ENCODE assay signal across 9 cellular contexts in genomic region chr17:48037924-48038323, GRCh38. TPM values are rescaled to one million over a fixed set of nuclear protein-coding genes. Genes with fewer than 3 reads are reported as not detected.
A peak's percentile ranks its signal among the peaks of the same experiment; 100 is the strongest.
DNase-seq lines count a peak whose midpoint lies in the region; ATAC-seq and TF ChIP-seq lines count a peak whose summit lies in the region.
"Had no signal": no experiment of that assay in that cellular context is flagged by ENCODE, and none has a peak within 500 bp of the region (broad histone marks: within the 10 kb centered on the region; RNA-seq: fewer than 3 reads in every experiment).

No MANE protein-coding gene starts in this region.

- H3K9me3 ChIP-seq in CD4-positive, CD25-positive, alpha-beta regulatory T cell (ENCODE audit: control insufficient read depth in 2 of 2, low read length in 2 of 2) = no peaks in the 10 kb centered on the region
- H3K9me3 ChIP-seq in OCI-LY3 (ENCODE audit: insufficient read depth, low read length) (no peaks in the 10 kb centered on the region), endodermal cell (ENCODE audit: control insufficient read depth, low read length) (no peaks in the 10 kb centered on the region), neuronal stem cell (replicated peaks in 1 of 2; ENCODE audit: control insufficient read depth in 2 of 2, insufficient read depth in 1 of 2, low read depth in 1 of 2, low read length in 2 of 2) (no peaks in the 10 kb centered on the region)
- no peaks in the 10 kb centered on the region for H3K9me3 ChIP-seq in effector memory CD4-positive, alpha-beta T cell (ENCODE audit: control insufficient read depth, low read length)
- H3K9me3 ChIP-seq: pancreas had no signal

- H3K9ac ChIP-seq in OCI-LY3 (ENCODE audit: low read length) (peak overlapping the region; percentile 66), endodermal cell (ENCODE audit: extremely low read depth, low read length, poor library complexity, severe bottlenecking) (no peak overlapping the region), neuronal stem cell (ENCODE audit: low read depth, low read length, poor library complexity) (peak overlapping the region; percentile 65)

- no peak overlapping the region for H4K8ac ChIP-seq in neuronal stem cell (ENCODE audit: low read depth, low read length)

- H4K91ac ChIP-seq in neuronal stem cell (ENCODE audit: low read depth, low read length, poor library complexity) = no peak overlapping the region

- H3K4me3 ChIP-seq in CD4-positive, CD25-positive, alpha-beta regulatory T cell (ENCODE audit: low read depth, low read length) = peak overlapping the region; percentile 26
- H3K4me3 ChIP-seq in OCI-LY3 (ENCODE audit: low read length) (peak overlapping the region; percentile 86), endodermal cell (ENCODE audit: low read length) (no peak overlapping the region), neuronal stem cell (ENCODE audit: low read length in 2 of 2) (peak overlapping the region in 1 of 2 donors; percentile 35)
- no peak overlapping the region for H3K4me3 ChIP-seq in effector memory CD4-positive, alpha-beta T cell (ENCODE audit: insufficient read depth, low read depth, low read length, poor library complexity, severe bottlenecking)

- 42 to 50% methylated on average over 5 to 8 of the region's 8 CpGs for WGBS in endodermal cell (ENCODE audit: insufficient coverage in 1 of 2, insufficient read length in 1 of 2), 2 experiments
- no CpG with 5 or more reads among the region's 8 CpGs for WGBS in neuronal stem cell (ENCODE audit: extremely low coverage in 2 of 2, insufficient read length in 2 of 2, insufficient replicate concordance in 1 of 2), 2 donors

- no peak overlapping the region for H2AK5ac ChIP-seq in neuronal stem cell (ENCODE audit: low read depth, low read length)

- H3K27ac ChIP-seq in CD4-positive, CD25-positive, alpha-beta regulatory T cell (ENCODE audit: insufficient read depth, low read length, poor library complexity, severe bottlenecking) = no peak overlapping the region
- no peak overlapping the region for H3K27ac ChIP-seq in OCI-LY3 (ENCODE audit: low read length)
- no peak overlapping the region for H3K27ac ChIP-seq in endodermal cell (ENCODE audit: low read depth, low read length)
- H3K27ac ChIP-seq in neuronal stem cell (replicated peaks; ENCODE audit: low read length) = no peak overlapping the region
- H3K27ac ChIP-seq in effector memory CD4-positive, alpha-beta T cell (ENCODE audit: insufficient read depth, low read length, poor library complexity, severe bottlenecking) = no peak overlapping the region
- H3K27ac ChIP-seq: pancreas had no signal

- no peak overlapping the region for H2BK12ac ChIP-seq in neuronal stem cell (ENCODE audit: low read length)

- H3K23ac ChIP-seq in neuronal stem cell (ENCODE audit: low read depth, low read length, poor library complexity) = no peak overlapping the region

- H3K79me2 ChIP-seq in OCI-LY3 (ENCODE audit: low read length) = no peaks in the 10 kb centered on the region

- TF ChIP-seq CTCF in OCI-LY3 (IDR thresholded peaks at IDR 0.05; ENCODE audit: low read depth, low read length) (no peak), endodermal cell (conservative IDR thresholded peaks at IDR 0.05) (no peak)

- no peak overlapping the region for H3K14ac ChIP-seq in neuronal stem cell (ENCODE audit: low read length)

- H3K4me1 ChIP-seq in CD4-positive, CD25-positive, alpha-beta regulatory T cell (ENCODE audit: control insufficient read depth, insufficient read depth, low read length, poor library complexity, severe bottlenecking) = peaks cover 14% of the 10 kb centered on the region
- H3K4me1 ChIP-seq in OCI-LY3 (ENCODE audit: low read length) = peaks cover 22% of the 10 kb centered on the region
- H3K4me1 ChIP-seq in endodermal cell (ENCODE audit: control insufficient read depth, insufficient read depth, low read length) = no peaks in the 10 kb centered on the region
- H3K4me1 ChIP-seq in neuronal stem cell (ENCODE audit: control insufficient read depth in 2 of 2, insufficient read depth in 1 of 2, low read depth in 1 of 2, low read length in 2 of 2) = peaks cover 3 to 4% of the 10 kb centered on the region in 2 donors
- H3K4me1 ChIP-seq in effector memory CD4-positive, alpha-beta T cell (ENCODE audit: control insufficient read depth, insufficient read depth, low read length, poor library complexity, severe bottlenecking) = peaks cover 8% of the 10 kb centered on the region

- no peak overlapping the region for H2BK120ac ChIP-seq in neuronal stem cell (ENCODE audit: low read depth, low read length)

- H2BK5ac ChIP-seq in neuronal stem cell (ENCODE audit: low read length) = no peak overlapping the region

- peaks cover 66% of the 10 kb centered on the region for H3K27me3 Mint-ChIP-seq in CD4-positive, CD25-positive, alpha-beta regulatory T cell
- peaks cover 65% of the 10 kb centered on the region for H3K27me3 Mint-ChIP-seq in endodermal cell (ENCODE audit: insufficient read depth)

- H3K36me3 Mint-ChIP-seq in CD4-positive, CD25-positive, alpha-beta regulatory T cell = no peaks in the 10 kb centered on the region
- H3K36me3 Mint-ChIP-seq in endodermal cell (ENCODE audit: low read depth) = no peaks in the 10 kb centered on the region

- no peaks in the 10 kb centered on the region for H3K36me3 ChIP-seq in CD4-positive, CD25-positive, alpha-beta regulatory T cell (ENCODE audit: control insufficient read depth, insufficient read depth, low read length)
- H3K36me3 ChIP-seq in OCI-LY3 (replicated peaks; ENCODE audit: low read depth, low read length) (no peaks in the 10 kb centered on the region), endodermal cell (ENCODE audit: control insufficient read depth, insufficient read depth, low read length) (no peaks in the 10 kb centered on the region), neuronal stem cell (replicated peaks in 1 of 2; ENCODE audit: control insufficient read depth in 2 of 2, insufficient read depth in 2 of 2, low read length in 2 of 2) (no peaks in the 10 kb centered on the region)
- no peaks in the 10 kb centered on the region for H3K36me3 ChIP-seq in effector memory CD4-positive, alpha-beta T cell (ENCODE audit: control insufficient read depth, insufficient read depth, low read length)
- H3K36me3 ChIP-seq: pancreas had no signal

- peak overlapping the region; percentile 100 for H3K4me2 ChIP-seq in OCI-LY3 (ENCODE audit: low read length)
- peak overlapping the region; percentile 92 for H3K4me2 ChIP-seq in neuronal stem cell (ENCODE audit: insufficient read depth, low read length, poor library complexity, severe bottlenecking)

- H3K27me3 ChIP-seq in CD4-positive, CD25-positive, alpha-beta regulatory T cell (ENCODE audit: control insufficient read depth, insufficient read depth, low read length) = peaks cover 19% of the 10 kb centered on the region
- no peaks in the 10 kb centered on the region for H3K27me3 ChIP-seq in OCI-LY3 (ENCODE audit: low read depth, low read length)
- peaks cover 44% of the 10 kb centered on the region for H3K27me3 ChIP-seq in endodermal cell (ENCODE audit: control insufficient read depth, insufficient read depth, low read length, poor library complexity, severe bottlenecking)
- peaks cover 0 to 21% (median 17%) of the 10 kb centered on the region in 3 experiments for H3K27me3 ChIP-seq in neuronal stem cell (ENCODE audit: control insufficient read depth in 3 of 3, insufficient read depth in 3 of 3, low read depth in 1 of 3, low read length in 3 of 3)
- H3K27me3 ChIP-seq in effector memory CD4-positive, alpha-beta T cell (replicated peaks; ENCODE audit: control insufficient read depth, insufficient read depth, low read length, poor library complexity, severe bottlenecking) = peaks cover 6% of the 10 kb centered on the region
- H3K27me3 ChIP-seq: pancreas had no signal

- no peak overlapping the region for H3K18ac ChIP-seq in neuronal stem cell (ENCODE audit: low read length)

- no peaks in the 10 kb centered on the region for H4K20me1 ChIP-seq in OCI-LY3 (ENCODE audit: insufficient read depth, low read length)

- no peak overlapping the region for H3K4ac ChIP-seq in neuronal stem cell (ENCODE audit: low read length)

- peaks cover 0 to 12% (median 7%) of the 10 kb centered on the region in 4 donors for H3K4me1 Mint-ChIP-seq in CD4-positive, CD25-positive, alpha-beta regulatory T cell
- H3K4me1 Mint-ChIP-seq in endodermal cell = peaks cover 3% of the 10 kb centered on the region

- H3K79me1 ChIP-seq in neuronal stem cell (ENCODE audit: low read depth, low read length) = no peaks in the 10 kb centered on the region

- no peak overlapping the region for H3K27ac Mint-ChIP-seq in CD4-positive, CD25-positive, alpha-beta regulatory T cell
- H3K27ac Mint-ChIP-seq in endodermal cell = no peak overlapping the region

- H3K9me3 Mint-ChIP-seq in CD4-positive, CD25-positive, alpha-beta regulatory T cell = peaks cover 0 to 1% (median 0%) of the 10 kb centered on the region in 7 donors
- no peaks in the 10 kb centered on the region for H3K9me3 Mint-ChIP-seq in endodermal cell

- ATAC-seq in CD4-positive, CD25-positive, alpha-beta regulatory T cell (ENCODE audit: low read depth in 2 of 2) = no peak

- DNase-seq in CD4-positive, CD25-positive, alpha-beta regulatory T cell = no peak
- peak; percentile 75 for DNase-seq in endodermal cell
- DNase-seq in neuronal stem cell (ENCODE audit: low spot score) = no peak
- no peak for DNase-seq in SIG-M5 treated with dmso at 0.1 percent for 504 hours (lab: John Stamatoyannopoulos, UW; ENCODE audit: unreplicated experiment)
- no peak for DNase-seq in effector memory CD4-positive, alpha-beta T cell
- no peak for DNase-seq in HuH-7 (ENCODE audit: low spot score)
- DNase-seq in pons (ENCODE audit: low spot score) = no peak

- H3K4me3 Mint-ChIP-seq in CD4-positive, CD25-positive, alpha-beta regulatory T cell = peak overlapping the region; percentile 78 to 94 (median 88)
- H3K4me3 Mint-ChIP-seq in endodermal cell = peak overlapping the region; percentile 61

- no peak overlapping the region for H2BK15ac ChIP-seq in neuronal stem cell (ENCODE audit: low read length)

- H2AFZ ChIP-seq in OCI-LY3 (ENCODE audit: low read depth, low read length) (peak overlapping the region; percentile 96), neuronal stem cell (ENCODE audit: low read length) (peak overlapping the region; percentile 96)

RNA-seq across cellular contexts. Expression of gene COPZ2, which starts 0.3 kb away (rescaled TPM):
- 0.59 TPM for total RNA-seq in CD4-positive, CD25-positive, alpha-beta regulatory T cell
- polyA plus RNA-seq in CD4-positive, CD25-positive, alpha-beta regulatory T cell = 1 to 10 TPM in 3 of 4 donors, under 1 TPM in 1; 0.55 to 4.1 (median 2.6) TPM
- total RNA-seq in endodermal cell = not detected
- polyA plus RNA-seq in endodermal cell (2013, experiment 1 of 2) = 9.0 TPM
- polyA plus RNA-seq in endodermal cell (2013, experiment 2 of 2) = 1.4 TPM
- 1.5 TPM for polyA plus RNA-seq in neuronal stem cell (2013, experiment 1 of 2)
- polyA plus RNA-seq in neuronal stem cell (2013, experiment 2 of 2) = 2.3 TPM

RNA-seq across cellular contexts. Expression of gene NFE2L1, which starts 10.2 kb away (rescaled TPM):
- 41.0 TPM for total RNA-seq in CD4-positive, CD25-positive, alpha-beta regulatory T cell
- 1 to 10 TPM; 6.7 to 9.9 (median 7.3) TPM for polyA plus RNA-seq in CD4-positive, CD25-positive, alpha-beta regulatory T cell
- 100 to 1,000 TPM; 122 to 135 TPM for total RNA-seq in endodermal cell
- polyA plus RNA-seq in endodermal cell (2013, experiment 1 of 2) = 123 TPM
- polyA plus RNA-seq in endodermal cell (2013, experiment 2 of 2) = 113 TPM
- 69.4 TPM for polyA plus RNA-seq in neuronal stem cell (2013, experiment 1 of 2)
- 72.5 TPM for polyA plus RNA-seq in neuronal stem cell (2013, experiment 2 of 2)

Comparison
In these comparisons a context has a peak if more than half of its experiments do, and no peak if none do; other contexts are left out.
1. H3K4me3 ChIP-seq: peak in CD4-positive, CD25-positive, alpha-beta regulatory T cell (single experiment) and OCI-LY3 (single experiment); none in endodermal cell (single experiment) and effector memory CD4-positive, alpha-beta T cell (single experiment).